ENCODE assay signal across 10 cellular contexts in genomic region chr6:99344289-99344688, GRCh38. TPM values are rescaled to one million over a fixed set of nuclear protein-coding genes. Genes with fewer than 3 reads are reported as not detected.
DNase-seq lines count a peak whose midpoint lies in the region; ATAC-seq, FAIRE-seq and TF ChIP-seq lines count a peak whose summit lies in the region.
"Had no signal": no experiment of that assay in that cellular context is flagged by ENCODE, and none has a peak within 500 bp of the region (broad histone marks: within the 10 kb centered on the region; RNA-seq: fewer than 3 reads in every experiment).

No MANE protein-coding gene starts in this region.

- H3K9ac ChIP-seq in skeletal muscle satellite cell (ENCODE audit: low read depth, low read length) = no peak overlapping the region

- TF ChIP-seq POLR2A in stomach (IDR thresholded peaks at IDR 0.05) = no peak

- TF ChIP-seq CTCF in foreskin fibroblast (IDR thresholded peaks at IDR 0.05; ENCODE audit: low read depth, low read length) (no peak), stomach (IDR thresholded peaks at IDR 0.05) (no peak)

- TF ChIP-seq EP300 in stomach (IDR thresholded peaks at IDR 0.05) = no peak

- ATAC-seq in GM21717 (IDR thresholded peaks at IDR 0.05; ENCODE audit: unreplicated experiment) (peak; percentile 59), GM21423 (IDR thresholded peaks at IDR 0.05; ENCODE audit: unreplicated experiment) (no peak)
- ATAC-seq: effector memory CD8-positive, alpha-beta T cell had no signal

- H3K4me3 ChIP-seq in foreskin fibroblast (ENCODE audit: low read depth in 1 of 2, low read length in 2 of 2) (no peak overlapping the region), skeletal muscle satellite cell (ENCODE audit: low read length) (no peak overlapping the region), stomach (no peak overlapping the region)
- H3K4me3 ChIP-seq: vagina had no signal

- H3K4me2 ChIP-seq in skeletal muscle satellite cell (ENCODE audit: low read length) = peak overlapping the region; percentile 39

- FAIRE-seq in RCC 7860 (lab: Jason Lieb, UNC) = peak; percentile 87

- intact Hi-C loops in stomach (cut with DNase I; ENCODE audit: low total_unique reads) = no loop called here

- H3K4me1 ChIP-seq in skeletal muscle satellite cell (ENCODE audit: control insufficient read depth, insufficient read depth, low read length) = peaks cover 25% of the 10 kb centered on the region
- H3K4me1 ChIP-seq in stomach = peaks cover 0 to 9% (median 6%) of the 10 kb centered on the region in 4 donors

- DNase-seq in RCC 7860 (ENCODE audit: low spot score) (peak; percentile 73), foreskin fibroblast (peak; percentile 20 to 37), stomach (no peak)
- no peak for DNase-seq in activated T-cell treated with anti-CD3 and anti-CD28 coated beads, Interleukin-2, amount 50 U/mL, for 48 hours
- DNase-seq: DMS79 treated with DMSO at 0.1 percent for 48 hours; effector memory CD8-positive, alpha-beta T cell had no signal

- H3K27me3 ChIP-seq in skeletal muscle satellite cell (ENCODE audit: control insufficient read depth, insufficient read depth, low read length) = no peaks in the 10 kb centered on the region
- H3K27me3 ChIP-seq in stomach = peaks cover 0 to 11% (median 0%) of the 10 kb centered on the region in 3 donors
- H3K27me3 ChIP-seq: vagina had no signal

- H3K27ac ChIP-seq in stomach = peak overlapping the region in 1 of 5 donors; percentile 16
- H3K27ac ChIP-seq: vagina had no signal

- H3K36me3 ChIP-seq in skeletal muscle satellite cell (ENCODE audit: insufficient read depth, low read length) (no peaks in the 10 kb centered on the region), stomach (no peaks in the 10 kb centered on the region)
- H3K36me3 ChIP-seq: vagina had no signal

- H3K9me3 ChIP-seq in skeletal muscle satellite cell (replicated peaks; ENCODE audit: low read length) (no peaks in the 10 kb centered on the region), stomach (no peaks in the 10 kb centered on the region)
- H3K9me3 ChIP-seq: vagina had no signal

- WGBS in stomach, 5 donors = 34 to 78% (median 59%) methylated on average over 3 of the region's 3 CpGs

RNA-seq across cellular contexts. Expression of gene FAXC, which starts 5.2 kb away (rescaled TPM):
- 0.66 and 0.76 TPM in 2 replicates for total RNA-seq in skeletal muscle satellite cell (2012; rRNA removed)
- total RNA-seq in stomach = 100 to 1,000 TPM in 1 of 5 donors, 10 to 100 TPM in 1, 1 to 10 TPM in 2, not detected in 1; 2.2 to 186 (median 30.1) TPM
- polyA plus RNA-seq in stomach = 1 to 10 TPM; 2.6 to 8.0 (median 3.1) TPM

RNA-seq across cellular contexts. Expression of gene COQ3, which starts 49.7 kb away (rescaled TPM):
- total RNA-seq in skeletal muscle satellite cell (2012; rRNA removed) = 4.6 and 8.6 TPM in 2 replicates
- 1 to 10 TPM in 2 of 5 donors, under 1 TPM in 1, not detected in 2; 0.58 to 4.4 (median 4.0) TPM for total RNA-seq in stomach
- 10 to 100 TPM in 2 of 3 donors, 1 to 10 TPM in 1; 8.6 to 11.4 (median 10.5) TPM for polyA plus RNA-seq in stomach

Comparison
In these comparisons a context has a peak if more than half of its experiments do, and no peak if none do; other contexts are left out.
1. DNase-seq: peak in RCC 7860 (single experiment) and foreskin fibroblast (2 of 2); none in activated T-cell treated with anti-CD3 and anti-CD28 coated beads, Interleukin-2, amount 50 U/mL, for 48 hours (0 of 2) and stomach (single experiment).